In the genomic region with DNA sequence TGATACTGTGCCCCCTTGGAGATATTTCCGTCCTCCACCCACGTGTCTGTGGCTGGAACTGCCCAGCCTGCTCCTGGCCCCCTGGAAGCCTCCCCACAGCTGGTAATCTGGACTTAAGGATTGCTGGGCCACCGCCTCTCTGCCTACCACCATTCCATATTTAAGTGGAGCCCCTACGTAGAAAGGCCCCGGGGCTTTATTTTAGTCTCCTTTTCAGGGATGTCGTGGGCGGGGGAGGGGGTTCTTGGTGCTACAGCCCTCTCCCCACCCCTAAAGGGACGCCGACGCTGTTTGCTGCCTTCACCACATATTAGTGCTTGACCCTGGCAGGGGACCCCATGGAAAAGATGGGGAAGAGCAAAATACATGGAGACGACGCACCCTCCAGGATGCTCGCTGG, we compare ENCODE assay signal across 8 cellular contexts. TPM values are rescaled to one million over a fixed set of nuclear protein-coding genes. Genes with fewer than 3 reads are reported as not detected.
A peak's percentile ranks its signal among the peaks of the same experiment; 100 is the strongest.
DNase-seq lines count a peak whose midpoint lies in the region; ATAC-seq, FAIRE-seq and TF ChIP-seq lines count a peak whose summit lies in the region.

No MANE protein-coding gene starts in this region.

- H3K4me1 Mint-ChIP-seq in CD4-positive, CD25-positive, alpha-beta regulatory T cell: peaks cover 0 to 28% (median 16%) of the 10 kb centered on the region in 4 donors
- H3K4me1 Mint-ChIP-seq in WTC11: peaks cover 13% of the 10 kb centered on the region

- peaks cover 9% of the 10 kb centered on the region for H3K36me3 ChIP-seq in CD4-positive, CD25-positive, alpha-beta regulatory T cell (ENCODE audit: control insufficient read depth, insufficient read depth, low read length)
- peaks cover 17% of the 10 kb centered on the region for H3K36me3 ChIP-seq in rectal smooth muscle tissue (ENCODE audit: control insufficient read depth, insufficient read depth, low read length)

- no peaks in the 10 kb centered on the region for H3K27me3 ChIP-seq in CD4-positive, CD25-positive, alpha-beta regulatory T cell (ENCODE audit: control insufficient read depth, insufficient read depth, low read length)
- no peaks in the 10 kb centered on the region for H3K27me3 ChIP-seq in rectal smooth muscle tissue (ENCODE audit: control insufficient read depth, insufficient read depth, low read length)

- H3K4me1 ChIP-seq in CD4-positive, CD25-positive, alpha-beta regulatory T cell (ENCODE audit: control insufficient read depth, insufficient read depth, low read length, poor library complexity, severe bottlenecking): peaks cover 37% of the 10 kb centered on the region
- H3K4me1 ChIP-seq in rectal smooth muscle tissue (ENCODE audit: control insufficient read depth, insufficient read depth, low read length): peaks cover 11% of the 10 kb centered on the region

- no peak overlapping the region for H3K9ac ChIP-seq in rectal smooth muscle tissue (ENCODE audit: low read length)

- POLR2A ChIA-PET in WTC11 (lab: Charles Lee): no interaction called here

- CTCF ChIA-PET in WTC11 (lab: Charles Lee): interaction anchor here (0.8 to 4.5 kb wide), 4 partner anchors 24 to 314 kb away, joined by 3 to 47 read pairs (median 3); partner anchors contain the start of gene EHD2

- peak overlapping the region; percentile 16 to 63 (median 46) for H3K4me3 Mint-ChIP-seq in CD4-positive, CD25-positive, alpha-beta regulatory T cell
- peak overlapping the region; percentile 97 for H3K4me3 Mint-ChIP-seq in WTC11

- peak overlapping the region; percentile 5 for H3K27ac ChIP-seq in CD4-positive, CD25-positive, alpha-beta regulatory T cell (ENCODE audit: insufficient read depth, low read length, poor library complexity, severe bottlenecking)
- peak overlapping the region; percentile 97 for H3K27ac ChIP-seq in rectal smooth muscle tissue (ENCODE audit: low read depth, low read length)

- TF ChIP-seq CTCF in WTC11 (IDR thresholded peaks at IDR 0.05) (no peak), fibroblast of pulmonary artery (IDR thresholded peaks at IDR 0.05; ENCODE audit: low read length, missing control alignments) (no peak)

- FAIRE-seq in frontal cortex (lab: Jason Lieb, UNC) (no peak), GM19239 (lab: Jason Lieb, UNC) (no peak)

- no peaks in the 10 kb centered on the region for H3K9me3 ChIP-seq in CD4-positive, CD25-positive, alpha-beta regulatory T cell (ENCODE audit: control insufficient read depth in 2 of 2, low read length in 2 of 2)

- ATAC-seq in CD4-positive, CD25-positive, alpha-beta regulatory T cell (ENCODE audit: low read depth in 2 of 2): no peak
- ATAC-seq in WTC11 (no peak), GM18520 (IDR thresholded peaks at IDR 0.05; ENCODE audit: unreplicated experiment) (no peak)

- H3K36me3 Mint-ChIP-seq in CD4-positive, CD25-positive, alpha-beta regulatory T cell: no peaks in the 10 kb centered on the region
- H3K36me3 Mint-ChIP-seq in WTC11: peaks cover 9% of the 10 kb centered on the region

- H3K27ac Mint-ChIP-seq in CD4-positive, CD25-positive, alpha-beta regulatory T cell: no peak overlapping the region
- H3K27ac Mint-ChIP-seq in WTC11: no peak overlapping the region

- H3K4me3 ChIP-seq in CD4-positive, CD25-positive, alpha-beta regulatory T cell (ENCODE audit: low read depth, low read length): no peak overlapping the region
- peak overlapping the region; percentile 22 for H3K4me3 ChIP-seq in fibroblast of pulmonary artery (replicated peaks; ENCODE audit: low read depth, low read length)
- no peak overlapping the region for H3K4me3 ChIP-seq in rectal smooth muscle tissue (ENCODE audit: low read length)

- H3K9me3 Mint-ChIP-seq in CD4-positive, CD25-positive, alpha-beta regulatory T cell: no peaks in the 10 kb centered on the region
- no peaks in the 10 kb centered on the region for H3K9me3 Mint-ChIP-seq in WTC11

- no peaks in the 10 kb centered on the region for H3K27me3 Mint-ChIP-seq in CD4-positive, CD25-positive, alpha-beta regulatory T cell
- no peaks in the 10 kb centered on the region; the same call in 1 of the 2 replicates for H3K27me3 Mint-ChIP-seq in WTC11 (ENCODE audit: low read depth)

- DNase-seq in CD4-positive, CD25-positive, alpha-beta regulatory T cell: no peak
- DNase-seq in WTC11 (ENCODE audit: low spot score): no peak
- DNase-seq in fibroblast of pulmonary artery (ENCODE audit: low read depth): no peak
- DNase-seq in frontal cortex (ENCODE audit: low spot score in 2 of 2): no peak
- no peak for DNase-seq in mucosa of gallbladder (ENCODE audit: low spot score)
- DNase-seq in GM19239 (ENCODE audit: insufficient read length, low spot score): no peak

TF ChIP-seq in WTC11, 78 proteins besides CTCF, POLR2A, EP300 and RAD21 (continues in another document):
- no peak for TF ChIP-seq ZSCAN18 (CRISPR knock-in tag; IDR thresholded peaks at IDR 0.05)
- no peak for TF ChIP-seq PRRX2 (CRISPR knock-in tag; IDR thresholded peaks at IDR 0.05)
- TF ChIP-seq ZBTB21 (CRISPR knock-in tag; IDR thresholded peaks at IDR 0.05; ENCODE audit: borderline replicate concordance): no peak
- TF ChIP-seq, protein P1, sequence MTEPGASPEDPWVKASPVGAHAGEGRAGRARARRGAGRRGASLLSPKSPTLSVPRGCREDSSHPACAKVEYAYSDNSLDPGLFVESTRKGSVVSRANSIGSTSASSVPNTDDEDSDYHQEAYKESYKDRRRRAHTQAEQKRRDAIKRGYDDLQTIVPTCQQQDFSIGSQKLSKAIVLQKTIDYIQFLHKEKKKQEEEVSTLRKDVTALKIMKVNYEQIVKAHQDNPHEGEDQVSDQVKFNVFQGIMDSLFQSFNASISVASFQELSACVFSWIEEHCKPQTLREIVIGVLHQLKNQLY (CRISPR knock-in tag; IDR thresholded peaks at IDR 0.05): no peak
- TF ChIP-seq FOXK1 (CRISPR knock-in tag; IDR thresholded peaks at IDR 0.05): no peak
- TF ChIP-seq NR2C2 (CRISPR knock-in tag; IDR thresholded peaks at IDR 0.05): no peak
- no peak for TF ChIP-seq ZNF263 (CRISPR knock-in tag; IDR thresholded peaks at IDR 0.05; ENCODE audit: low read depth)
- TF ChIP-seq, protein P2, sequence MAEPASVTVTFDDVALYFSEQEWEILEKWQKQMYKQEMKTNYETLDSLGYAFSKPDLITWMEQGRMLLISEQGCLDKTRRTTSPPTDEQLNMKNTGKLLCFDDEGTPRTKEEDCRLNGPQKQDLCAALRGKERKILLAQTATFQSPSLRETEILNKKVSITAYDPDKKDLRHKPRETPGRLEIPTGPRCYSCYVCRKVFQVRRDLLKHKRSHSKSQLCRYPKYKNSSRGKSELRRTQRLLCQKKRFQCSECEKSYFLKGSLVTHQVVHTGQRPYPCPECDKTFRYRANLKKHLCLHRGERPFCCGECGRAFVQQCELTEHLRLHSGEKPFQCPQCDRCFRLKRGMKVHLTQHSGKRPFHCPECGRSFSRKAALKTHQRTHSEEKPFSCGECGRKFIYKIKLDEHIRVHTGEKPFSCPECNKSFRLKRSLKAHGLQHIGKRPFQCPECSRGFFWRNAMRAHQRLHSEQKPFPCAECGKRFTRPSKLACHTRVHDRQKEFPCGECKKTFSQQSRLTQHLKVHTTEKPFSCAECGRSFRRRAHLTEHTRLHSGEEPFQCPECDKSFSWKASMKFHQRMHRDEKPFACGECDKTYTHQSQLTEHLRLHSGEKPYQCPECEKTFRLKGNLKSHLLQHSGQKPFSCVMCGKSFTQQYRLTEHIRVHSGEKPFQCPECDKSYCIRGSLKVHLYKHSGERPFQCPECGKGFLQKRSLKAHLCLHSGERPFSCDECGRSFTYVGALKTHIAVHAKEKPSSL (CRISPR knock-in tag; conservative IDR thresholded peaks at IDR 0.05): no peak
- TF ChIP-seq ZNF232 (CRISPR knock-in tag; IDR thresholded peaks at IDR 0.05): no peak
- no peak for TF ChIP-seq GTF2I (CRISPR knock-in tag; conservative IDR thresholded peaks at IDR 0.05)
- no peak for TF ChIP-seq CREB1 (CRISPR knock-in tag; IDR thresholded peaks at IDR 0.05)
- TF ChIP-seq IRF2 (CRISPR knock-in tag; IDR thresholded peaks at IDR 0.05; ENCODE audit: borderline replicate concordance, low read depth): no peak
- TF ChIP-seq HMGXB4 (CRISPR knock-in tag; IDR thresholded peaks at IDR 0.05): no peak
- TF ChIP-seq KAT7 (CRISPR knock-in tag; IDR thresholded peaks at IDR 0.05; ENCODE audit: borderline replicate concordance): no peak

RNA-seq across cellular contexts. Expression of gene NOP53, which starts 2.7 kb away (rescaled TPM):
- 701 TPM for total RNA-seq in CD4-positive, CD25-positive, alpha-beta regulatory T cell
- polyA plus RNA-seq in CD4-positive, CD25-positive, alpha-beta regulatory T cell: 100 to 1,000 TPM; 168 to 353 (median 217) TPM
- total RNA-seq in WTC11 (2021) (289 to 315 TPM (median 310 TPM) in 3 replicates), frontal cortex (88.0 TPM), mucosa of gallbladder (253 TPM)

RNA-seq across cellular contexts. Expression of gene EHD2, which starts 29.4 kb away (rescaled TPM):
- 0.86 TPM for total RNA-seq in CD4-positive, CD25-positive, alpha-beta regulatory T cell
- under 1 TPM in 1 of 4 donors, not detected in 3; 0.05 TPM for polyA plus RNA-seq in CD4-positive, CD25-positive, alpha-beta regulatory T cell
- total RNA-seq in WTC11 (2021) (11.8 to 15.5 TPM (median 15.4 TPM) in 3 replicates), frontal cortex (1.2 TPM), mucosa of gallbladder (81.2 TPM)

RNA-seq across cellular contexts. Expression of gene SELENOW, which starts 35.9 kb away (rescaled TPM):
- total RNA-seq in CD4-positive, CD25-positive, alpha-beta regulatory T cell: 119 TPM
- polyA plus RNA-seq in CD4-positive, CD25-positive, alpha-beta regulatory T cell: 100 to 1,000 TPM; 345 to 422 (median 391) TPM
- 391 to 430 TPM (median 422 TPM) in 3 replicates for total RNA-seq in WTC11 (2021)
- total RNA-seq in frontal cortex: 296 TPM
- total RNA-seq in mucosa of gallbladder: 469 TPM
